In genomic region chr7:23184709-23185354, GRCh38 we compare ENCODE assay signal across 8 cellular contexts. TPM values are rescaled to one million over a fixed set of nuclear protein-coding genes. Genes with fewer than 3 reads are reported as not detected.
DNase-seq lines count a peak whose midpoint lies in the region; ATAC-seq and TF ChIP-seq lines count a peak whose summit lies in the region.

No MANE protein-coding gene starts in this region.

- TF ChIP-seq POLR2A in NB4 (IDR thresholded peaks at IDR 0.05; ENCODE audit: extremely low read depth, insufficient read length): no peak
- no peak for TF ChIP-seq POLR2A in adrenal gland (IDR thresholded peaks at IDR 0.05)

- peaks cover 47% of the 10 kb centered on the region for H3K4me1 Mint-ChIP-seq in activated naive CD4-positive, alpha-beta T cell treated with anti-CD3 and anti-CD28 coated beads, Interleukin-2, amount 10 ng/mL, durations not matched to agents 7 days and 5 days

- 70 to 81% (median 78%) methylated on average over 4 of the region's 4 CpGs for WGBS in adrenal gland, 4 donors

- intact Hi-C loops in adrenal gland (cut with DNase I): loop anchor here (5.0 to 10.0 kb wide), 2 partner anchors 78 to 80 kb away; partner anchors contain the start of gene KLHL7 (in 2 of the 2)

- peak overlapping the region; percentile 58 for H3K27ac Mint-ChIP-seq in activated naive CD4-positive, alpha-beta T cell treated with anti-CD3 and anti-CD28 coated beads, Interleukin-2, amount 10 ng/mL, durations not matched to agents 7 days and 5 days

- CTCF ChIA-PET in activated naive CD4-positive, alpha-beta T cell treated with anti-CD3 and anti-CD28 coated beads, Interleukin-2, amount 10 ng/mL, durations not matched to agents 7 days and 5 days (lab: Charles Lee): interaction anchor here (0.7 to 2.0 kb wide), 11 partner anchors 9 to 173 kb away, joined by 3 to 6 read pairs (median 3); no protein-coding TSS in a partner anchor

- peaks cover 12 to 38% of the 10 kb centered on the region in 2 donors for H3K4me1 ChIP-seq in adrenal gland (replicated peaks in 1 of 2)

- H3K36me3 ChIP-seq in adrenal gland (replicated peaks in 1 of 2): peaks cover 0 to 31% of the 10 kb centered on the region in 2 donors

- ATAC-seq in HG02678 (IDR thresholded peaks at IDR 0.05; ENCODE audit: unreplicated experiment) (no peak), GM19455 (IDR thresholded peaks at IDR 0.05; ENCODE audit: unreplicated experiment) (no peak), HG02840 (IDR thresholded peaks at IDR 0.05; ENCODE audit: low FRiP score, unreplicated experiment) (no peak)

- peaks cover 23% of the 10 kb centered on the region for H3K36me3 Mint-ChIP-seq in activated naive CD4-positive, alpha-beta T cell treated with anti-CD3 and anti-CD28 coated beads, Interleukin-2, amount 10 ng/mL, durations not matched to agents 7 days and 5 days

- H3K27me3 Mint-ChIP-seq in activated naive CD4-positive, alpha-beta T cell treated with anti-CD3 and anti-CD28 coated beads, Interleukin-2, amount 10 ng/mL, durations not matched to agents 7 days and 5 days: peaks cover 4% of the 10 kb centered on the region

- H3K9me3 Mint-ChIP-seq in activated naive CD4-positive, alpha-beta T cell treated with anti-CD3 and anti-CD28 coated beads, Interleukin-2, amount 10 ng/mL, durations not matched to agents 7 days and 5 days: no peaks in the 10 kb centered on the region

- H3K4me3 ChIP-seq in NB4 (ENCODE audit: low read depth, low read length) (peak overlapping the region; percentile 94), adrenal gland (no peak overlapping the region)

- no peaks in the 10 kb centered on the region for H3K9me3 ChIP-seq in adrenal gland (replicated peaks in 1 of 3)

- H3K27me3 ChIP-seq in adrenal gland: no peaks in the 10 kb centered on the region

- TF ChIP-seq CTCF in NB4 (IDR thresholded peaks at IDR 0.05; ENCODE audit: low read depth, low read length) (peak; percentile 62), adrenal gland (IDR thresholded peaks at IDR 0.05) (peak in 5 of 6 experiments; percentile 7 to 42 (median 33))

- peak; percentile 39 for DNase-seq in activated naive CD4-positive, alpha-beta T cell treated with anti-CD3 and anti-CD28 coated beads, Interleukin-2, amount 10 ng/mL, durations not matched to agents 7 days and 5 days
- no peak for DNase-seq in activated naive CD4-positive, alpha-beta T cell (lab: John Stamatoyannopoulos, UW)
- DNase-seq in NB4 (ENCODE audit: low read depth): peak; percentile 73
- peak in 6 of 7 donors; percentile 28 to 72 (median 35) for DNase-seq in adrenal gland
- DNase-seq in iris pigment epithelial cell (ENCODE audit: low read depth): peak; percentile 48

- no peak overlapping the region for H3K27ac ChIP-seq in adrenal gland

- H3K4me3 Mint-ChIP-seq in activated naive CD4-positive, alpha-beta T cell treated with anti-CD3 and anti-CD28 coated beads, Interleukin-2, amount 10 ng/mL, durations not matched to agents 7 days and 5 days: no peak overlapping the region

RNA-seq across cellular contexts. Expression of gene NUP42, which starts 3.0 kb away (rescaled TPM):
- 10 to 100 TPM; 20.6 to 44.9 (median 30.0) TPM for total RNA-seq in adrenal gland
- polyA plus RNA-seq in adrenal gland: 10 to 100 TPM; 31.1 to 38.9 (median 37.9) TPM

Comparison
In these comparisons a context has a peak if more than half of its experiments do, and no peak if none do; other contexts are left out.
1. DNase-seq: peak in activated naive CD4-positive, alpha-beta T cell treated with anti-CD3 and anti-CD28 coated beads, Interleukin-2, amount 10 ng/mL, durations not matched to agents 7 days and 5 days (single experiment), NB4 (single experiment), adrenal gland (6 of 7) and iris pigment epithelial cell (single experiment); none in activated naive CD4-positive, alpha-beta T cell (0 of 4).